ENCODE assay signal across 1 cellular context in genomic region chr17:70352834-70353233, GRCh38.
TF ChIP-seq lines count a peak whose summit lies in the region.

No MANE protein-coding gene starts in this region.

TF ChIP-seq in IMR-90, 13 proteins besides CTCF, POLR2A, EP300 and RAD21:
- TF ChIP-seq ELK1 (IDR thresholded peaks at IDR 0.05; ENCODE audit: borderline replicate concordance, low read depth, low read length): no peak
- TF ChIP-seq MAFK (IDR thresholded peaks at IDR 0.05; ENCODE audit: low read depth, low read length): 0 out of 2 replicates have a peak, but pooled peaks have one; percentile 31
TF ChIP-seq in IMR-90: peak in this region for 1.
